Comparison of ENCODE assay signal across 17 cellular contexts in the genomic region with DNA sequence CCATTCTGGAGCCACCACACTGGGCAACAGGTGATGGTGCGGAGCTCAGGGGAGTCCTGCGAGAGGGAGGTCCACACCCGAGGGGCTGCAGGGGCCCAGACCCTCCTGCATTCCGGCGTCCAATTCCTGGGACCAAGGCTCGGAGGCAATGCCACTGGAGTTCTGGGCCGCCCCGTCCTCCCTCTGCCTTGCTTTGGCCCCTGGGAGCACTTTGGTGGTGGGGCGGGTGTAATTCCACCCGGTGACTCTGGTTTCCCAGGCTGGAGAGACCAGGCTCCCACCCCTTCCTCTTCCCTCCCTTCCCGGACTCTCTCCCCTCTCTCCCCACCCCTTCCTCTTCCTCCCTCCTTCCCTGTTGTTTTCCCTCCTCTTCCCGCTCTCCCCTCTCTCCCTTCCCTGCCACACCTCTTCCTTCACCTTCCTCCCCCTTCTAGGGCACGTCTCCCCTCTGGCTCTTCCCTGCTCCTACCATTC. TPM values are rescaled to one million over a fixed set of nuclear protein-coding genes. Genes with fewer than 3 reads are reported as not detected.
DNase-seq lines count a peak whose midpoint lies in the region; ATAC-seq and TF ChIP-seq lines count a peak whose summit lies in the region.
"Had no signal": no experiment of that assay in that cellular context is flagged by ENCODE, and none has a peak within 500 bp of the region (broad histone marks: within the 10 kb centered on the region; RNA-seq: fewer than 3 reads in every experiment).

No MANE protein-coding gene starts in this region.

- ATAC-seq in activated T-cell treated with anti-CD3 and anti-CD28 coated beads, Interleukin-2, amount 50 U/mL, for 4 hours: no peak
- ATAC-seq in GM18867 (IDR thresholded peaks at IDR 0.05; ENCODE audit: unreplicated experiment): no peak
- ATAC-seq: right cardiac atrium had no signal

- H3K27ac ChIP-seq in PC-9 (no peak overlapping the region), spleen (peak overlapping the region; percentile 3 to 89 (median 83))

- CTCF ChIA-PET in PC-9 (lab: Charles Lee): no interaction called here

- H3K36me3 ChIP-seq in PC-9 (ENCODE audit: low read depth): no peaks in the 10 kb centered on the region
- peaks cover 13% of the 10 kb centered on the region for H3K36me3 ChIP-seq in iPS-15b (ENCODE audit: control insufficient read depth, insufficient read depth, low read length)
- peaks cover 0 to 17% (median 15%) of the 10 kb centered on the region in 6 donors for H3K36me3 ChIP-seq in spleen

- H3K79me2 ChIP-seq in PC-9 (ENCODE audit: low read depth): peaks cover 11% of the 10 kb centered on the region

- no peaks in the 10 kb centered on the region for H4K20me1 ChIP-seq in PC-9 (ENCODE audit: insufficient read depth)

- H2AFZ ChIP-seq in PC-9: no peak overlapping the region

- intact Hi-C loops in PC-9 (cut with micrococcal nuclease; ENCODE audit: unreplicated experiment): no loop called here
- intact Hi-C loops in spleen (cut with DNase I; ENCODE audit: low total_unique reads): no loop called here

- peaks cover 10% of the 10 kb centered on the region for H3K27me3 Mint-ChIP-seq in activated T-cell treated with anti-CD3 and anti-CD28 coated beads, Interleukin-2, amount 50 U/mL, for 4 hours (ENCODE audit: low read depth)

- no peaks in the 10 kb centered on the region; the same call in 1 of the 2 replicates for H3F3A ChIP-seq in PC-9 (ENCODE audit: insufficient read depth, low read depth)

- WGBS in spleen, 5 donors: 79 to 85% (median 83%) methylated on average over 6 to 13 of the region's 13 CpGs

- no peak for DNase-seq in activated T-cell treated with anti-CD3 and anti-CD28 coated beads, Interleukin-2, amount 50 U/mL, for 4 hours
- no peak for DNase-seq in activated T-cell treated with anti-CD3 and anti-CD28 coated beads, Interleukin-2, amount 50 U/mL, for 1 hour
- no peak for DNase-seq in PC-9
- no peak for DNase-seq in spleen
- DNase-seq in OCI-M2 (lab: John Stamatoyannopoulos, UW; ENCODE audit: unreplicated experiment): no peak
- no peak for DNase-seq in activated CD8-positive, alpha-beta memory T cell treated with anti-CD3 and anti-CD28 coated beads, Interleukin-2, amount 50 U/mL, for 48 hours
- DNase-seq: activated CD4-positive, alpha-beta T cell treated with anti-CD3 and anti-CD28 coated beads for 48 hours; HCEC 1CT; NCI-H2029 treated with DMSO at 0.1 percent for 48 hours; stimulated activated CD4-positive, alpha-beta T cell treated with anti-CD3 and anti-CD28 coated beads, Interleukin-4, amount 100 ng/mL, for 4 hours; stimulated activated naive CD4-positive, alpha-beta T cell had no signal

- peaks cover 4% of the 10 kb centered on the region for H3K36me3 Mint-ChIP-seq in activated T-cell treated with anti-CD3 and anti-CD28 coated beads, Interleukin-2, amount 50 U/mL, for 4 hours (ENCODE audit: insufficient read depth)

- H3K4me2 ChIP-seq in PC-9: peak overlapping the region; percentile 87; the same call in 1 of the 2 replicates

- no peaks in the 10 kb centered on the region for H3K9me3 Mint-ChIP-seq in activated T-cell treated with anti-CD3 and anti-CD28 coated beads, Interleukin-2, amount 50 U/mL, for 4 hours

- peak overlapping the region; percentile 75 for H3K4me3 Mint-ChIP-seq in activated T-cell treated with anti-CD3 and anti-CD28 coated beads, Interleukin-2, amount 50 U/mL, for 4 hours

- H3K9me3 ChIP-seq in PC-9 (ENCODE audit: insufficient read depth, low read depth): no peaks in the 10 kb centered on the region
- no peaks in the 10 kb centered on the region for H3K9me3 ChIP-seq in iPS-15b (ENCODE audit: control insufficient read depth, insufficient read depth, low read length)
- no peaks in the 10 kb centered on the region for H3K9me3 ChIP-seq in spleen

- H3K4me3 ChIP-seq in PC-9: no peak overlapping the region
- H3K4me3 ChIP-seq in iPS-15b (ENCODE audit: low read depth, low read length): peak overlapping the region; percentile 62
- peak overlapping the region in 2 of 8 donors; percentile 87 to 93 for H3K4me3 ChIP-seq in spleen

- TF ChIP-seq POLR2A in spleen (IDR thresholded peaks at IDR 0.05): no peak

- H3K27me3 ChIP-seq in PC-9 (ENCODE audit: insufficient read depth, low read depth): no peaks in the 10 kb centered on the region
- H3K27me3 ChIP-seq in iPS-15b (ENCODE audit: control insufficient read depth, insufficient read depth, low read length): no peaks in the 10 kb centered on the region
- H3K27me3 ChIP-seq in spleen (replicated peaks in 1 of 7): peaks cover 0 to 47% (median 8%) of the 10 kb centered on the region in 7 donors

- POLR2A ChIA-PET in PC-9 (lab: Charles Lee; ENCODE audit: unreplicated experiment): no interaction called here

- BruUV-seq in PC-9 (replicated peaks; lab: Mats Ljungman, UMichigan): TSS peak; percentile 32

- 0 out of 2 replicates have a peak, but pooled peaks cover 5% of the 10 kb centered on the region for H3K4me1 ChIP-seq in PC-9 (replicated peaks; ENCODE audit: insufficient read depth)
- peaks cover 5% of the 10 kb centered on the region for H3K4me1 ChIP-seq in iPS-15b (ENCODE audit: control insufficient read depth, insufficient read depth, low read length)
- peaks cover 18 to 59% (median 45%) of the 10 kb centered on the region in 6 donors for H3K4me1 ChIP-seq in spleen

- H3K9ac ChIP-seq in iPS-15b (ENCODE audit: low read depth, low read length): no peak overlapping the region

- H3K4me1 Mint-ChIP-seq in activated T-cell treated with anti-CD3 and anti-CD28 coated beads, Interleukin-2, amount 50 U/mL, for 4 hours (ENCODE audit: low read depth): peaks cover 9% of the 10 kb centered on the region

- H3K9me2 ChIP-seq in PC-9 (ENCODE audit: insufficient read depth): no peaks in the 10 kb centered on the region

- no peak for TF ChIP-seq CTCF in PC-9 (conservative IDR thresholded peaks at IDR 0.05)
- no peak for TF ChIP-seq CTCF in spleen (IDR thresholded peaks at IDR 0.05 in 8 of 11, conservative IDR thresholded peaks at IDR 0.05 in 3 of 11)

RNA-seq across cellular contexts. Expression of a gene that starts 1.9 kb away (rescaled TPM):
- total RNA-seq in activated T-cell treated with anti-CD3 and anti-CD28 coated beads, Interleukin-2, amount 50 U/mL, for 4 hours: 10 to 100 TPM; 15.0 to 15.6 (median 15.0) TPM
- total RNA-seq in PC-9 (2021) (36.0 and 36.2 TPM in 2 replicates), spleen (10 to 100 TPM; 19.5 to 61.8 (median 38.7) TPM)
- 10 to 100 TPM; 17.6 to 35.8 (median 32.3) TPM for polyA plus RNA-seq in spleen

RNA-seq across cellular contexts. Expression of a gene that starts 33.0 kb away (rescaled TPM):
- total RNA-seq in activated T-cell treated with anti-CD3 and anti-CD28 coated beads, Interleukin-2, amount 50 U/mL, for 4 hours: not detected
- total RNA-seq in PC-9 (2021) (not detected in 2 replicates), spleen (1 to 10 TPM in 2 of 7 donors, under 1 TPM in 3, not detected in 2; 0.40 to 1.2 (median 0.94) TPM)
- polyA plus RNA-seq in spleen: 1 to 10 TPM in 1 of 3 donors, under 1 TPM in 1, not detected in 1; 0.35 to 1.1 TPM
- total RNA-seq: chondrocyte; epithelial cell of proximal tubule; T-helper 2 cell treated with Interferon-gamma antibody and Interleukin-4, amounts not matched to agents 100 ng/mL and 5 ng/mL, for 36 hours had no signal

RNA-seq across cellular contexts. Expression of a gene that starts 48.5 kb away (rescaled TPM):
- total RNA-seq in activated T-cell treated with anti-CD3 and anti-CD28 coated beads, Interleukin-2, amount 50 U/mL, for 4 hours: not detected
- total RNA-seq in PC-9 (2021) (2.8 and 3.0 TPM in 2 replicates), spleen (under 1 TPM in 3 of 7 donors, not detected in 4; 0.10 to 0.32 (median 0.27) TPM)
- polyA plus RNA-seq in spleen: under 1 TPM; 0.03 to 0.18 (median 0.09) TPM
- total RNA-seq: chondrocyte; epithelial cell of proximal tubule; right cardiac atrium; T-helper 2 cell treated with Interferon-gamma antibody and Interleukin-4, amounts not matched to agents 100 ng/mL and 5 ng/mL, for 36 hours had no signal
